ENCODE assay signal across 8 cellular contexts in genomic region chr12:49866859-49867579, GRCh38. TPM values are rescaled to one million over a fixed set of nuclear protein-coding genes. Genes with fewer than 3 reads are reported as not detected.
DNase-seq lines count a peak whose midpoint lies in the region; ATAC-seq and TF ChIP-seq lines count a peak whose summit lies in the region.

No MANE protein-coding gene starts in this region.

- H3K4me3 Mint-ChIP-seq in activated CD4-positive, alpha-beta memory T cell treated with anti-CD3 and anti-CD28 coated beads for 36 hours = no peak overlapping the region

- TF ChIP-seq CTCF in AG04449 (IDR thresholded peaks at IDR 0.05; ENCODE audit: insufficient read depth, low read length, missing control alignments) (peak; percentile 96), GM13977 (IDR thresholded peaks at IDR 0.05; ENCODE audit: extremely low read depth, insufficient read depth, missing control alignments) (peak; percentile 94)

- no peak for ATAC-seq in GM21717 (IDR thresholded peaks at IDR 0.05; ENCODE audit: unreplicated experiment)

- H3K36me3 Mint-ChIP-seq in activated CD4-positive, alpha-beta memory T cell treated with anti-CD3 and anti-CD28 coated beads for 36 hours = no peaks in the 10 kb centered on the region

- no peaks in the 10 kb centered on the region for H3K4me1 Mint-ChIP-seq in activated CD4-positive, alpha-beta memory T cell treated with anti-CD3 and anti-CD28 coated beads for 36 hours (ENCODE audit: low read depth)

- no peak overlapping the region for H3K4me3 ChIP-seq in AG04449 (ENCODE audit: low read depth, low read length)

- in situ Hi-C loops in GM13977 (cut with MboI; ENCODE audit: low pct_unique_long_range_greater_than_20kb, low sequenced_read_pairs, unreplicated experiment) = no loop called here

- POLR2A ChIA-PET in AG04449 (lab: Yijun Ruan, JAX) = no interaction called here
- POLR2A ChIA-PET in activated CD4-positive, alpha-beta memory T cell treated with anti-CD3 and anti-CD28 coated beads for 36 hours (lab: Charles Lee) = no interaction called here

- H3K9me3 Mint-ChIP-seq in activated CD4-positive, alpha-beta memory T cell treated with anti-CD3 and anti-CD28 coated beads for 36 hours = no peaks in the 10 kb centered on the region

- H3K27ac Mint-ChIP-seq in activated CD4-positive, alpha-beta memory T cell treated with anti-CD3 and anti-CD28 coated beads for 36 hours = no peak overlapping the region

- CTCF ChIA-PET in AG04449 (lab: Yijun Ruan, JAX) = interaction anchor here (0.6 to 12.1 kb wide), 57 partner anchors 9 to 207 kb away, joined by 3 to 121 read pairs (median 5); partner anchors contain the start of genes AQP5, BCDIN3D, NCKAP5L and TMBIM6
- CTCF ChIA-PET in activated CD4-positive, alpha-beta memory T cell treated with anti-CD3 and anti-CD28 coated beads for 36 hours (lab: Charles Lee) = interaction anchor here (0.7 to 7.3 kb wide), 37 partner anchors 9 to 218 kb away, joined by 3 to 56 read pairs (median 4); partner anchors contain the start of genes BCDIN3D, RACGAP1, SMARCD1 and TMBIM6

- DNase-seq in AG04449 (ENCODE audit: low read depth, low spot score) (no peak), GM13977 (ENCODE audit: low spot score) (peak; percentile 93), NCI-H2227 treated with DMSO at 0.1 percent for 48 hours (lab: John Stamatoyannopoulos, UW) (peak; percentile 1), ecto neural progenitor cell (ENCODE audit: low spot score) (peak; percentile 90), medulla oblongata (ENCODE audit: extremely low spot score) (peak; percentile 74)
- peak; percentile 83 for DNase-seq in activated CD4-positive, alpha-beta memory T cell treated with anti-CD3 and anti-CD28 coated beads for 36 hours
- peak; percentile 41 to 56 for DNase-seq in stimulated activated CD8-positive, alpha-beta memory T cell treated with anti-CD3 and anti-CD28 coated beads, Interleukin-15, amount 100 ng/mL, for 48 hours (ENCODE audit: low read depth in 2 of 2)

- no peaks in the 10 kb centered on the region for H3K27me3 Mint-ChIP-seq in activated CD4-positive, alpha-beta memory T cell treated with anti-CD3 and anti-CD28 coated beads for 36 hours

- intact Hi-C loops in activated CD4-positive, alpha-beta memory T cell treated with anti-CD3 and anti-CD28 coated beads for 36 hours (cut with micrococcal nuclease) = loop anchor here (2.0 to 5.0 kb wide), 2 partner anchors 80 to 100 kb away; no protein-coding TSS in a partner anchor

RNA-seq across cellular contexts. Expression of gene BCDIN3D, which starts 24.1 kb away (rescaled TPM):
- 1 to 10 TPM; 5.8 to 6.1 TPM for total RNA-seq in activated CD4-positive, alpha-beta memory T cell treated with anti-CD3 and anti-CD28 coated beads for 36 hours

RNA-seq across cellular contexts. Expression of gene FAIM2, which starts 36.7 kb away (rescaled TPM):
- 1 to 10 TPM; 1.7 to 2.1 TPM for total RNA-seq in activated CD4-positive, alpha-beta memory T cell treated with anti-CD3 and anti-CD28 coated beads for 36 hours

RNA-seq across cellular contexts. Expression of gene NCKAP5L, which starts 38.8 kb away (rescaled TPM):
- total RNA-seq in activated CD4-positive, alpha-beta memory T cell treated with anti-CD3 and anti-CD28 coated beads for 36 hours = 1 to 10 TPM; 2.9 to 3.0 TPM
